ENCODE assay signal across 10 cellular contexts in genomic region chr1:165826565-165826964, GRCh38. TPM values are rescaled to one million over a fixed set of nuclear protein-coding genes. Genes with fewer than 3 reads are reported as not detected.
DNase-seq lines count a peak whose midpoint lies in the region; ATAC-seq and TF ChIP-seq lines count a peak whose summit lies in the region.
"Had no signal": no experiment of that assay in that cellular context is flagged by ENCODE, and none has a peak within 500 bp of the region (broad histone marks: within the 10 kb centered on the region; RNA-seq: fewer than 3 reads in every experiment).

No MANE protein-coding gene starts in this region.

- H3K27me3 ChIP-seq in right cardiac atrium (ENCODE audit: control insufficient read depth, insufficient read depth) (no peaks in the 10 kb centered on the region), mesendoderm (ENCODE audit: insufficient read depth, low read length, poor library complexity) (no peaks in the 10 kb centered on the region), ovary (no peaks in the 10 kb centered on the region)
- H3K27me3 ChIP-seq: foreskin keratinocyte, spleen had no signal

- H3K9me3 ChIP-seq in right cardiac atrium (ENCODE audit: control insufficient read depth, low read length): no peaks in the 10 kb centered on the region
- peaks cover 0 to 4% of the 10 kb centered on the region in 2 donors for H3K9me3 ChIP-seq in ovary
- H3K9me3 ChIP-seq: spleen had no signal

- H3K36me3 ChIP-seq in mesendoderm (ENCODE audit: control insufficient read depth, insufficient read depth, low read length): no peaks in the 10 kb centered on the region
- no peaks in the 10 kb centered on the region for H3K36me3 ChIP-seq in ovary
- H3K36me3 ChIP-seq: spleen had no signal

- H2BK120ac ChIP-seq in mesendoderm (ENCODE audit: low read depth, low read length): no peak overlapping the region

- peaks cover 19% of the 10 kb centered on the region for H3K4me1 Mint-ChIP-seq in activated naive CD8-positive, alpha-beta T cell treated with anti-CD3 and anti-CD28 coated beads, Interleukin-2, amount 50 U/mL, for 24 hours
- peaks cover 13% of the 10 kb centered on the region for H3K4me1 Mint-ChIP-seq in type B pancreatic cell (ENCODE audit: unreplicated experiment)

- H4K8ac ChIP-seq in mesendoderm (ENCODE audit: low read depth, low read length): no peak overlapping the region

- no peak overlapping the region for H3K27ac ChIP-seq in right cardiac atrium (ENCODE audit: low read length)
- H3K27ac ChIP-seq in mesendoderm (ENCODE audit: low read depth, low read length): no peak overlapping the region
- no peak overlapping the region for H3K27ac ChIP-seq in ovary
- H3K27ac ChIP-seq: foreskin keratinocyte had no signal

- TF ChIP-seq CTCF in type B pancreatic cell (conservative IDR thresholded peaks at IDR 0.05) (no peak), ovary (IDR thresholded peaks at IDR 0.05) (no peak)

- peak overlapping the region; percentile 75 for H2BK15ac ChIP-seq in mesendoderm (replicated peaks; ENCODE audit: low read depth)

- 59% methylated on average over 2 of the region's 2 CpGs for WGBS in right cardiac atrium
- WGBS in mesendoderm (ENCODE audit: extremely low coverage, insufficient coverage, low lambda C conversion rate): no CpG with 5 or more reads among the region's 2 CpGs
- WGBS in ovary, 3 donors: 54 to 59% (median 54%) methylated on average over 2 of the region's 2 CpGs

- no peak overlapping the region for H3K4me2 ChIP-seq in mesendoderm (ENCODE audit: low read length)

- no peak overlapping the region for H4K5ac ChIP-seq in mesendoderm (ENCODE audit: low read length)

- H3K79me2 ChIP-seq in mesendoderm (ENCODE audit: control insufficient read depth, insufficient read depth, low read length): peaks cover 36% of the 10 kb centered on the region

- peaks cover 21% of the 10 kb centered on the region for H3K36me3 Mint-ChIP-seq in activated naive CD8-positive, alpha-beta T cell treated with anti-CD3 and anti-CD28 coated beads, Interleukin-2, amount 50 U/mL, for 24 hours (ENCODE audit: low read depth)
- H3K36me3 Mint-ChIP-seq in type B pancreatic cell: peaks cover 6% of the 10 kb centered on the region

- H3K4ac ChIP-seq in mesendoderm (ENCODE audit: low read depth, low read length): no peak overlapping the region

- H3K56ac ChIP-seq in mesendoderm (ENCODE audit: low read length): peak overlapping the region; percentile 50

- no peak for TF ChIP-seq POLR2A in ovary (IDR thresholded peaks at IDR 0.05)

- no peaks in the 10 kb centered on the region for H3K79me1 ChIP-seq in mesendoderm (ENCODE audit: low read length)

- no peak for TF ChIP-seq EP300 in ovary (IDR thresholded peaks at IDR 0.05)

- no peak for ATAC-seq in right cardiac atrium
- no peak for ATAC-seq in Right ventricle myocardium inferior
- ATAC-seq in activated naive CD8-positive, alpha-beta T cell treated with anti-CD3 and anti-CD28 coated beads, Interleukin-2, amount 50 U/mL, for 24 hours: no peak

- H3K4me1 ChIP-seq in right cardiac atrium (ENCODE audit: control insufficient read depth, insufficient read depth, low read length): no peaks in the 10 kb centered on the region
- peaks cover 2% of the 10 kb centered on the region for H3K4me1 ChIP-seq in mesendoderm (ENCODE audit: control insufficient read depth, low read depth, low read length)
- H3K4me1 ChIP-seq in ovary (ENCODE audit: insufficient read depth): no peaks in the 10 kb centered on the region
- H3K4me1 ChIP-seq: foreskin keratinocyte had no signal

- DNase-seq in right cardiac atrium: no peak
- DNase-seq in Right ventricle myocardium inferior (ENCODE audit: missing footprints): no peak
- DNase-seq in activated naive CD8-positive, alpha-beta T cell treated with anti-CD3 and anti-CD28 coated beads, Interleukin-2, amount 50 U/mL, for 24 hours: no peak
- no peak for DNase-seq in mesendoderm
- DNase-seq in type B pancreatic cell (ENCODE audit: extremely low spot score, unreplicated experiment): no peak
- DNase-seq in HK-2 (ENCODE audit: unreplicated experiment): no peak
- DNase-seq in NCI-H2196 (lab: John Stamatoyannopoulos, UW; ENCODE audit: unreplicated experiment): no peak
- no peak for DNase-seq in ovary

- no peak overlapping the region for H3K9ac ChIP-seq in mesendoderm (ENCODE audit: low read length)

- intact Hi-C loops in right cardiac atrium (cut with DNase I) (loop anchor here in 1 of 4 donors (10.0 kb wide), 1 partner anchor 52 kb away; no protein-coding TSS in a partner anchor), Right ventricle myocardium inferior (cut with DNase I) (loop anchor here (2.0 to 5.0 kb wide), 2 partner anchors 58 to 86 kb away; partner anchors contain the start of gene TMCO1), ovary (cut with DNase I) (loop anchor here in 2 of 4 donors (5.0 to 10.0 kb wide), 2 partner anchors 62 to 86 kb away; partner anchors contain the start of gene TMCO1 (in 1 of the 2))

- no peak overlapping the region for H2BK5ac ChIP-seq in mesendoderm (ENCODE audit: low read length)

- peaks cover 3% of the 10 kb centered on the region for H3K27me3 Mint-ChIP-seq in activated naive CD8-positive, alpha-beta T cell treated with anti-CD3 and anti-CD28 coated beads, Interleukin-2, amount 50 U/mL, for 24 hours
- H3K27me3 Mint-ChIP-seq in type B pancreatic cell: no peaks in the 10 kb centered on the region

- H3K4me3 ChIP-seq in right cardiac atrium (ENCODE audit: low read length) (peak overlapping the region; percentile 71), mesendoderm (ENCODE audit: low read length) (no peak overlapping the region), ovary (no peak overlapping the region)

- H2AK5ac ChIP-seq in mesendoderm (ENCODE audit: low read length): no peak overlapping the region

- no peak overlapping the region for H3K23ac ChIP-seq in mesendoderm (ENCODE audit: low read length)

- H3K18ac ChIP-seq in mesendoderm (ENCODE audit: low read length): no peak overlapping the region

- no peak overlapping the region for H3K27ac Mint-ChIP-seq in activated naive CD8-positive, alpha-beta T cell treated with anti-CD3 and anti-CD28 coated beads, Interleukin-2, amount 50 U/mL, for 24 hours
- H3K27ac Mint-ChIP-seq in type B pancreatic cell: peak overlapping the region; percentile 66

- H3K4me3 Mint-ChIP-seq in activated naive CD8-positive, alpha-beta T cell treated with anti-CD3 and anti-CD28 coated beads, Interleukin-2, amount 50 U/mL, for 24 hours: peak overlapping the region; percentile 96
- peak overlapping the region; percentile 90 for H3K4me3 Mint-ChIP-seq in type B pancreatic cell

- H3K9me3 Mint-ChIP-seq in activated naive CD8-positive, alpha-beta T cell treated with anti-CD3 and anti-CD28 coated beads, Interleukin-2, amount 50 U/mL, for 24 hours: no peaks in the 10 kb centered on the region
- no peaks in the 10 kb centered on the region for H3K9me3 Mint-ChIP-seq in type B pancreatic cell

RNA-seq across cellular contexts. Expression of gene UCK2, which starts 0.8 kb away (rescaled TPM):
- total RNA-seq in right cardiac atrium (10 to 100 TPM in 2 of 4 donors, 1 to 10 TPM in 2; 7.7 to 11.3 (median 9.9) TPM), Right ventricle myocardium inferior (8.4 TPM), type B pancreatic cell (ENCODE audit: low replicate concordance) (34.9 and 59.3 TPM in 2 replicates), ovary (10 to 100 TPM; 13.2 to 22.7 (median 17.1) TPM)
- polyA plus RNA-seq in right cardiac atrium (6.9 TPM), ovary (10 to 100 TPM in 1 of 2 donors, 1 to 10 TPM in 1; 7.3 to 12.8 TPM)
- polyA plus RNA-seq in mesendoderm (2013, experiment 1 of 2): 110 TPM
- polyA plus RNA-seq in mesendoderm (2013, experiment 2 of 2): 110 TPM

RNA-seq across cellular contexts. Expression of gene TMCO1, which starts 57.9 kb away (rescaled TPM):
- total RNA-seq in right cardiac atrium (10 to 100 TPM; 45.7 to 62.7 (median 55.6) TPM), Right ventricle myocardium inferior (47.3 TPM), type B pancreatic cell (ENCODE audit: low replicate concordance) (95.0 and 109 TPM in 2 replicates), ovary (10 to 100 TPM; 38.5 to 77.7 (median 58.5) TPM)
- polyA plus RNA-seq in right cardiac atrium (54.9 TPM), ovary (100 to 1,000 TPM in 1 of 2 donors, 10 to 100 TPM in 1; 60.5 to 142 TPM)
- 115 TPM for polyA plus RNA-seq in mesendoderm (2013, experiment 1 of 2)
- polyA plus RNA-seq in mesendoderm (2013, experiment 2 of 2): 112 TPM
